In the genomic region with DNA sequence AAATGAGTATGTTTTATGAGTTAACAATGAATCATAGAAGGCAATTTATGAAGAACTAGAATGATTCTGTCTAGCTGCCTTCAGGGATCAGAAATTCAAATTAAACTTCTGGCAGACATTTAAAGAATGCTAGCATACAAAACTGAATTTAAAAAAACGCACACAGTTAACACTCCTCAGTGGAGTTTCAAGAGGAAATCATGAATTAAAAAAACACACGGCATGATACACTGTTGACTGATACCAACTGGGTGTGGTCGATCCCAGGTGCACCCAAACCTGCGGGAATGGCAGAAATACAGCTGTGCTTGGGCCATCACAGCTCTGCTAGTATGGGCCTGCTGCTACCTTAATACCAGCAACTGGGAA, we compare ENCODE assay signal across 11 cellular contexts.
DNase-seq lines count a peak whose midpoint lies in the region; ATAC-seq and TF ChIP-seq lines count a peak whose summit lies in the region.
"Had no signal": no experiment of that assay in that cellular context is flagged by ENCODE, and none has a peak within 500 bp of the region (broad histone marks: within the 10 kb centered on the region; RNA-seq: fewer than 3 reads in every experiment).

No MANE protein-coding gene starts in this region.

- intact Hi-C loops in heart right ventricle (cut with DNase I), result no loop called here
- intact Hi-C loops in cardiac septum (cut with DNase I), result no loop called here
- intact Hi-C loops in uterus (cut with DNase I; ENCODE audit: low total_unique reads), result no loop called here
- intact Hi-C loops in posterior cingulate gyrus (cut with DNase I), result no loop called here

- H3K9me3 Mint-ChIP-seq in activated naive CD8-positive, alpha-beta T cell treated with anti-CD3 and anti-CD28 coated beads, Interleukin-2, amount 10 ng/mL, durations not matched to agents 7 days and 5 days, result no peaks in the 10 kb centered on the region
- H3K9me3 Mint-ChIP-seq in memory B cell, result no peaks in the 10 kb centered on the region

- ATAC-seq in heart right ventricle (peak in 1 of 8 donors; percentile 8), memory B cell (ENCODE audit: low read depth) (no peak)
- ATAC-seq in activated naive CD8-positive, alpha-beta T cell treated with anti-CD3 and anti-CD28 coated beads, Interleukin-2, amount 10 ng/mL, durations not matched to agents 7 days and 5 days (ENCODE audit: low read depth), result peak; percentile 32
- ATAC-seq: left lobe of liver had no signal

- peak overlapping the region; percentile 72 for H3K27ac Mint-ChIP-seq in activated naive CD8-positive, alpha-beta T cell treated with anti-CD3 and anti-CD28 coated beads, Interleukin-2, amount 10 ng/mL, durations not matched to agents 7 days and 5 days
- peak overlapping the region; percentile 35 for H3K27ac Mint-ChIP-seq in memory B cell

- H3K4me3 ChIP-seq in heart right ventricle (peak overlapping the region in 4 of 10 donors; percentile 7 to 31 (median 10)), uterus (no peak overlapping the region)

- WGBS in heart right ventricle, 2 donors, result 42 to 43% methylated on average over 4 of the region's 4 CpGs

- peak overlapping the region; percentile 69 for H3K4me3 Mint-ChIP-seq in activated naive CD8-positive, alpha-beta T cell treated with anti-CD3 and anti-CD28 coated beads, Interleukin-2, amount 10 ng/mL, durations not matched to agents 7 days and 5 days
- H3K4me3 Mint-ChIP-seq in memory B cell, result peak overlapping the region; percentile 37

- H3K4me1 ChIP-seq in heart right ventricle (peaks cover 9 to 100% (median 96%) of the 10 kb centered on the region in 9 donors), uterus (peaks cover 17 to 26% of the 10 kb centered on the region in 2 donors)

- peaks cover 82% of the 10 kb centered on the region for H3K4me1 Mint-ChIP-seq in activated naive CD8-positive, alpha-beta T cell treated with anti-CD3 and anti-CD28 coated beads, Interleukin-2, amount 10 ng/mL, durations not matched to agents 7 days and 5 days
- peaks cover 54% of the 10 kb centered on the region for H3K4me1 Mint-ChIP-seq in memory B cell

- H3K27me3 ChIP-seq in heart right ventricle (no peaks in the 10 kb centered on the region), uterus (no peaks in the 10 kb centered on the region)

- H3K36me3 Mint-ChIP-seq in activated naive CD8-positive, alpha-beta T cell treated with anti-CD3 and anti-CD28 coated beads, Interleukin-2, amount 10 ng/mL, durations not matched to agents 7 days and 5 days, result peaks cover 2% of the 10 kb centered on the region
- H3K36me3 Mint-ChIP-seq in memory B cell, result peaks cover 22% of the 10 kb centered on the region

- POLR2A ChIA-PET in activated naive CD8-positive, alpha-beta T cell treated with anti-CD3 and anti-CD28 coated beads, Interleukin-2, amount 10 ng/mL, durations not matched to agents 7 days and 5 days (lab: Charles Lee), result interaction anchor here (0.6 to 0.7 kb wide), 2 partner anchors 252 to 257 kb away, joined by 3 read pairs; no protein-coding TSS in a partner anchor

- H3K27me3 Mint-ChIP-seq in activated naive CD8-positive, alpha-beta T cell treated with anti-CD3 and anti-CD28 coated beads, Interleukin-2, amount 10 ng/mL, durations not matched to agents 7 days and 5 days, result no peaks in the 10 kb centered on the region
- no peaks in the 10 kb centered on the region for H3K27me3 Mint-ChIP-seq in memory B cell

- no peak for DNase-seq in heart right ventricle
- no peak for DNase-seq in cardiac septum (ENCODE audit: low spot score)
- no peak for DNase-seq in activated naive CD8-positive, alpha-beta T cell treated with anti-CD3 and anti-CD28 coated beads, Interleukin-2, amount 10 ng/mL, durations not matched to agents 7 days and 5 days
- DNase-seq in memory B cell (ENCODE audit: low spot score in 2 of 2), result no peak
- DNase-seq in uterus, result no peak
- no peak for DNase-seq in NCI-H524 treated with DMSO at 0.1 percent for 48 hours (lab: John Stamatoyannopoulos, UW)
- DNase-seq in posterior cingulate gyrus, result no peak
- DNase-seq in NCI-H2196 (lab: John Stamatoyannopoulos, UW; ENCODE audit: unreplicated experiment), result no peak
- DNase-seq: Caco-2; central memory CD4-positive, alpha-beta T cell had no signal

- peak overlapping the region; percentile 10 to 96 (median 84) for H3K27ac ChIP-seq in heart right ventricle
- H3K27ac ChIP-seq in uterus, result peak overlapping the region; percentile 94 to 98

- TF ChIP-seq CTCF in heart right ventricle (IDR thresholded peaks at IDR 0.05) (no peak), uterus (IDR thresholded peaks at IDR 0.05) (no peak)

- no peak for TF ChIP-seq POLR2A in uterus (IDR thresholded peaks at IDR 0.05)

- H3K36me3 ChIP-seq in heart right ventricle (peaks cover 0 to 23% (median 0%) of the 10 kb centered on the region in 9 donors), uterus (no peaks in the 10 kb centered on the region)

- H3K9me3 ChIP-seq in heart right ventricle (no peaks in the 10 kb centered on the region), uterus (no peaks in the 10 kb centered on the region)
- H3K9me3 ChIP-seq: Caco-2 had no signal
